ENCODE assay signal across 1 cellular context in genomic region chr10:84140036-84140379, GRCh38.
TF ChIP-seq lines count a peak whose summit lies in the region.

No MANE protein-coding gene starts in this region.

TF ChIP-seq in GM23338, 12 proteins besides CTCF, POLR2A, EP300 and RAD21 (continued from another document):
- TF ChIP-seq ZNF462 (CRISPR knock-in tag; IDR thresholded peaks at IDR 0.05) = no peak
- TF ChIP-seq POLR2AphosphoS5 (IDR thresholded peaks at IDR 0.05; ENCODE audit: low read depth) = no peak
- no peak for TF ChIP-seq EZH2phosphoT487 (IDR thresholded peaks at IDR 0.05; ENCODE audit: unreplicated experiment)
- TF ChIP-seq ZNF331 (CRISPR knock-in tag; IDR thresholded peaks at IDR 0.05; ENCODE audit: low read depth) = no peak
- no peak for TF ChIP-seq JUNB (IDR thresholded peaks at IDR 0.05; ENCODE audit: unreplicated experiment)
- TF ChIP-seq, protein P1, sequence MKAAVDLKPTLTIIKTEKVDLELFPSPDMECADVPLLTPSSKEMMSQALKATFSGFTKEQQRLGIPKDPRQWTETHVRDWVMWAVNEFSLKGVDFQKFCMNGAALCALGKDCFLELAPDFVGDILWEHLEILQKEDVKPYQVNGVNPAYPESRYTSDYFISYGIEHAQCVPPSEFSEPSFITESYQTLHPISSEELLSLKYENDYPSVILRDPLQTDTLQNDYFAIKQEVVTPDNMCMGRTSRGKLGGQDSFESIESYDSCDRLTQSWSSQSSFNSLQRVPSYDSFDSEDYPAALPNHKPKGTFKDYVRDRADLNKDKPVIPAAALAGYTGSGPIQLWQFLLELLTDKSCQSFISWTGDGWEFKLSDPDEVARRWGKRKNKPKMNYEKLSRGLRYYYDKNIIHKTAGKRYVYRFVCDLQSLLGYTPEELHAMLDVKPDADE (IDR thresholded peaks at IDR 0.05) = no peak
- no peak for TF ChIP-seq EZH2 (IDR thresholded peaks at IDR 0.05; ENCODE audit: low read depth, unreplicated experiment)
- no peak for TF ChIP-seq REST (IDR thresholded peaks at IDR 0.05; ENCODE audit: unreplicated experiment)
- no peak for TF ChIP-seq STAT1 (IDR thresholded peaks at IDR 0.05; ENCODE audit: unreplicated experiment)
